In the genomic region with DNA sequence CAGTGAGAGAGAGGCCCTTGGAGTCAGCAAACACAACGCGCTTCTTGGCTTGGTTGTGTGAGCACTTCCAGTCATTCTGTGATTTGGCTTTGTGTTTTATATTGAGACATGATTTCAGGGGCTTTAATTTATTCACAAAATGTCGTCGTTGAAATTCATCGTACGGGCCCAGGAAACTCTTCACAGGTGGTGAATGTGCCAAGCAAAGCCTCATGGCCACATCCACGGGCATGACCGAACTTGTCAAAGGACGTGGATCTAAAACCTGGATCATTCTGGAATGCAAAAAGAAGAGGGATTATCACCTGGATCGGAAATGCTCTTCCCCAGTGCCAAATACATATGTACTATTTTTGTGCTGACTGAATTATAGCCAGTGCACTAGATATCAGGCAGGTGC, we compare ENCODE assay signal across 18 cellular contexts. TPM values are rescaled to one million over a fixed set of nuclear protein-coding genes. Genes with fewer than 3 reads are reported as not detected.
DNase-seq lines count a peak whose midpoint lies in the region; ATAC-seq and TF ChIP-seq lines count a peak whose summit lies in the region.
"Had no signal": no experiment of that assay in that cellular context is flagged by ENCODE, and none has a peak within 500 bp of the region (broad histone marks: within the 10 kb centered on the region; RNA-seq: fewer than 3 reads in every experiment).

No MANE protein-coding gene starts in this region.

- H3K27me3 Mint-ChIP-seq in osteocyte (ENCODE audit: unreplicated experiment), result no peaks in the 10 kb centered on the region

- ATAC-seq in heart left ventricle, result no peak
- no peak for ATAC-seq in gastroesophageal sphincter
- no peak for ATAC-seq in GM19452 (IDR thresholded peaks at IDR 0.05; ENCODE audit: unreplicated experiment)
- no peak for ATAC-seq in HG03196 (IDR thresholded peaks at IDR 0.05; ENCODE audit: unreplicated experiment)

- H3K27me3 ChIP-seq in heart left ventricle, result peaks cover 0 to 20% (median 0%) of the 10 kb centered on the region in 9 donors
- H3K27me3 ChIP-seq in gastroesophageal sphincter, result no peaks in the 10 kb centered on the region
- H3K27me3 ChIP-seq in vagina, result no peaks in the 10 kb centered on the region

- peak overlapping the region in 10 of 12 donors; percentile 75 to 91 (median 86) for H3K27ac ChIP-seq in heart left ventricle
- peak overlapping the region; percentile 76 to 87 (median 81) for H3K27ac ChIP-seq in gastroesophageal sphincter
- H3K27ac ChIP-seq in vagina, result peak overlapping the region; percentile 42
- H3K27ac ChIP-seq: neural progenitor cell, skin epidermis had no signal

- H3K9me3 ChIP-seq in heart left ventricle (no peaks in the 10 kb centered on the region), gastroesophageal sphincter (no peaks in the 10 kb centered on the region), vagina (no peaks in the 10 kb centered on the region)

- DNase-seq in heart left ventricle (no peak), cardiac septum (ENCODE audit: low spot score) (no peak), osteocyte (ENCODE audit: extremely low spot score, unreplicated experiment) (no peak), vagina (ENCODE audit: extremely low spot score in 2 of 2) (no peak)
- no peak for DNase-seq in activated naive CD4-positive, alpha-beta T cell treated with anti-CD3 and anti-CD28 coated beads, Interleukin-2, amount 50 U/mL, for 16 hours
- DNase-seq: activated naive CD4-positive, alpha-beta T cell treated with anti-CD3 and anti-CD28 coated beads, Interleukin-2, amount 10 ng/mL, durations not matched to agents 7 days and 5 days; effector memory CD4-positive, alpha-beta T cell; mesendoderm; NCI-H187 treated with DMSO at 0.1 percent for 48 hours; NCI-H510A; SHP77 treated with DMSO at 0.1 percent for 48 hours; T-helper 2 cell; trophoblast cell had no signal

- no peak for TF ChIP-seq EP300 in gastroesophageal sphincter (IDR thresholded peaks at IDR 0.05)

- TF ChIP-seq CTCF in heart left ventricle (IDR thresholded peaks at IDR 0.05), result no peak
- TF ChIP-seq CTCF in gastroesophageal sphincter (IDR thresholded peaks at IDR 0.05), result no peak
- no peak for TF ChIP-seq CTCF in osteocyte (IDR thresholded peaks at IDR 0.05)
- no peak for TF ChIP-seq CTCF in vagina (IDR thresholded peaks at IDR 0.05)

- H3K4me3 Mint-ChIP-seq in osteocyte (ENCODE audit: unreplicated experiment), result peak overlapping the region; percentile 65
- H3K4me3 Mint-ChIP-seq: activated naive CD4-positive, alpha-beta T cell treated with anti-CD3 and anti-CD28 coated beads, Interleukin-2, amount 10 ng/mL, durations not matched to agents 7 days and 5 days; neural progenitor cell had no signal

- intact Hi-C loops in heart left ventricle (cut with DNase I) (loop anchor here in 9 of 10 donors (5.0 to 10.0 kb wide), 10 partner anchors 33 to 336 kb away; partner anchors contain the start of gene HECTD2 (in 3 of the 9)), cardiac septum (cut with DNase I) (loop anchor here (5.0 kb wide), 1 partner anchor 333 kb away; no protein-coding TSS in a partner anchor), vagina (cut with DNase I) (loop anchor here (10.0 kb wide), 1 partner anchor 136 kb away; no protein-coding TSS in a partner anchor)

- peak overlapping the region; percentile 36 to 78 (median 66) for H3K4me3 ChIP-seq in heart left ventricle
- H3K4me3 ChIP-seq in gastroesophageal sphincter, result peak overlapping the region; percentile 62 to 72
- peak overlapping the region in 1 of 2 donors; percentile 66 for H3K4me3 ChIP-seq in vagina
- H3K4me3 ChIP-seq: neural progenitor cell, skin epidermis had no signal

- WGBS in heart left ventricle, 4 donors, result 51 to 70% (median 65%) methylated on average over 10 of the region's 10 CpGs
- 63 to 94% methylated on average over 6 to 8 of the region's 10 CpGs for WGBS in gastroesophageal sphincter (ENCODE audit: low coverage in 1 of 2), 2 donors

- H3K4me1 ChIP-seq in heart left ventricle (peaks cover 0 to 52% (median 10%) of the 10 kb centered on the region in 12 donors), gastroesophageal sphincter (peaks cover 0 to 58% (median 7%) of the 10 kb centered on the region in 3 donors), vagina (peaks cover 28% of the 10 kb centered on the region)
- H3K4me1 ChIP-seq: neural progenitor cell had no signal

- peaks cover 26% of the 10 kb centered on the region for H3K36me3 Mint-ChIP-seq in osteocyte (ENCODE audit: unreplicated experiment)
- H3K36me3 Mint-ChIP-seq: activated naive CD4-positive, alpha-beta T cell treated with anti-CD3 and anti-CD28 coated beads, Interleukin-2, amount 10 ng/mL, durations not matched to agents 7 days and 5 days had no signal

- H3K27ac Mint-ChIP-seq in osteocyte (ENCODE audit: unreplicated experiment), result no peak overlapping the region
- H3K27ac Mint-ChIP-seq: activated naive CD4-positive, alpha-beta T cell treated with anti-CD3 and anti-CD28 coated beads, Interleukin-2, amount 10 ng/mL, durations not matched to agents 7 days and 5 days; neural progenitor cell had no signal

- TF ChIP-seq POLR2A in heart left ventricle (IDR thresholded peaks at IDR 0.05) (no peak), gastroesophageal sphincter (IDR thresholded peaks at IDR 0.05) (no peak), vagina (IDR thresholded peaks at IDR 0.05) (no peak)

- peaks cover 59% of the 10 kb centered on the region for H3K4me1 Mint-ChIP-seq in osteocyte (ENCODE audit: unreplicated experiment)

- H3K9me3 Mint-ChIP-seq in osteocyte (ENCODE audit: unreplicated experiment), result peaks cover 5% of the 10 kb centered on the region
- H3K9me3 Mint-ChIP-seq: activated naive CD4-positive, alpha-beta T cell treated with anti-CD3 and anti-CD28 coated beads, Interleukin-2, amount 10 ng/mL, durations not matched to agents 7 days and 5 days; neural progenitor cell had no signal

- H3K36me3 ChIP-seq in heart left ventricle, result peaks cover 0 to 41% (median 16%) of the 10 kb centered on the region in 9 donors
- H3K36me3 ChIP-seq in gastroesophageal sphincter, result peaks cover 0 to 35% of the 10 kb centered on the region in 2 donors
- peaks cover 0 to 13% of the 10 kb centered on the region in 2 donors for H3K36me3 ChIP-seq in vagina
- H3K36me3 ChIP-seq: neural progenitor cell had no signal

RNA-seq across cellular contexts. Expression of gene PPP1R3C, which starts 2.3 kb away (rescaled TPM):
- 100 to 1,000 TPM in 7 of 9 donors, 10 to 100 TPM in 2; 38.0 to 270 (median 150) TPM for total RNA-seq in heart left ventricle
- 10 to 100 TPM; 35.4 to 82.6 TPM for polyA plus RNA-seq in heart left ventricle
- total RNA-seq in cardiac septum, result 212 TPM
- 100 to 1,000 TPM in 2 of 4 donors, 10 to 100 TPM in 2; 83.3 to 162 (median 96.2) TPM for total RNA-seq in gastroesophageal sphincter
- total RNA-seq in osteocyte, result 15.7 and 16.2 TPM in 2 replicates
- total RNA-seq in vagina, result 26.3 TPM
